1 cellular context compared by ENCODE assay signal in the genomic region with DNA sequence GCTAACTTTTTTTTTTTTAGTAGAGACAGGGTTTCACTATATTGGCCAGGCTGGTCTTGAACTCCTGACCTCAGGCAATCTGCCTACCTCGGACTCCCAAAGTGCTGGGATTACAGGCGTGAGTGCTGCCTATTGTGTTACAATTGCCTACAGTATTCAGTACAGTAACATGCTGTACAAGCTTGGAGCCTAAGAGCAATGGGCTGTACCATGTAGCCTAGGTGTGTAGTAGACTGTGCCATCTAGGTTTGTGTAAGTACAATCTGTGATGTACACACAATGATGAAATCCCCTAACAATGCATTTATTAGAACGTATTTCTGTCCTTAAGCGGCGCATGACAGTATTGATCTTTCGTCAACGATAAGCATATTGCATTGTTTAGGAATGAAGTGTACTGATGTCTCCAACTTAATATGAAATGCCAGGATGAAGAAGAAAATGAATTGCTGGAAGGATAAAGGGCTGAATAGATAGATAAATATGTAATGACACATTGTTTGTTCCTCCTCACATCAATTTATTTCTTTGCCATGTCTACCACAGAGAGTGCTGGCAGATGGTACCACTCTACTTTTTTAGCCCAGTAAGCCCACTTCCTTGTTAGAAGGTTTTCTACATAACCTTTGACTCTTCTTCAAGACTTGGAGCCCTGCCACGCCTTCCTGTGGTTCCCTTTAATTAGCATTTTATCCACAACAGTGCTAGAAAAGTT.
TF ChIP-seq lines count a peak whose summit lies in the region.

No MANE protein-coding gene starts in this region.

TF ChIP-seq in A549, 52 proteins besides CTCF, POLR2A, EP300 and RAD21 (continued from another document):
- TF ChIP-seq, protein P1, sequence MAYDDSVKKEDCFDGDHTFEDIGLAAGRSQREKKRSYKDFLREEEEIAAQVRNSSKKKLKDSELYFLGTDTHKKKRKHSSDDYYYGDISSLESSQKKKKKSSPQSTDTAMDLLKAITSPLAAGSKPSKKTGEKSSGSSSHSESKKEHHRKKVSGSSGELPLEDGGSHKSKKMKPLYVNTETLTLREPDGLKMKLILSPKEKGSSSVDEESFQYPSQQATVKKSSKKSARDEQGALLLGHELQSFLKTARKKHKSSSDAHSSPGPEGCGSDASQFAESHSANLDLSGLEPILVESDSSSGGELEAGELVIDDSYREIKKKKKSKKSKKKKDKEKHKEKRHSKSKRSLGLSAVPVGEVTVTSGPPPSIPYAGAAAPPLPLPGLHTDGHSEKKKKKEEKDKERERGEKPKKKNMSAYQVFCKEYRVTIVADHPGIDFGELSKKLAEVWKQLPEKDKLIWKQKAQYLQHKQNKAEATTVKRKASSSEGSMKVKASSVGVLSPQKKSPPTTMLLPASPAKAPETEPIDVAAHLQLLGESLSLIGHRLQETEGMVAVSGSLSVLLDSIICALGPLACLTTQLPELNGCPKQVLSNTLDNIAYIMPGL (CRISPR knock-in tag; IDR thresholded peaks at IDR 0.05; ENCODE audit: borderline replicate concordance), result no peak
- TF ChIP-seq CBX8 (IDR thresholded peaks at IDR 0.05), result no peak
- TF ChIP-seq RNF2 (IDR thresholded peaks at IDR 0.05; ENCODE audit: borderline replicate concordance, low read depth), result no peak
